ENCODE assay signal across 38 cellular contexts in genomic region chr20:62470459-62470858, GRCh38. TPM values are rescaled to one million over a fixed set of nuclear protein-coding genes. Genes with fewer than 3 reads are reported as not detected.
"Had no signal": no experiment of that assay in that cellular context is flagged by ENCODE, and none has a peak within 500 bp of the region (broad histone marks: within the 10 kb centered on the region; RNA-seq: fewer than 3 reads in every experiment).

No MANE protein-coding gene starts in this region.

- H3K36me3 ChIP-seq: breast epithelium, MG63, Peyer's patch had no signal

- H3K27ac ChIP-seq: body of pancreas, breast epithelium, Peyer's patch, VCaP had no signal

- H3K4me1 Mint-ChIP-seq: activated naive CD4-positive, alpha-beta T cell treated with anti-CD3 and anti-CD28 coated beads, Interleukin-2, amount 50 U/mL, for 24 hours; activated naive CD8-positive, alpha-beta T cell treated with anti-CD3 and anti-CD28 coated beads, Interleukin-2, amount 10 ng/mL, durations not matched to agents 7 days and 5 days; activated T-helper 17 cell treated with anti-CD3 and anti-CD28 coated beads, Interleukin-2, amount 50 U/mL, for 72 hours had no signal

- ATAC-seq: activated CD8-positive, alpha-beta T cell treated with anti-CD3 and anti-CD28 coated beads for 36 hours; activated T-cell treated with anti-CD3 and anti-CD28 coated beads, Interleukin-2, amount 50 U/mL, for 72 hours; activated T-helper 17 cell treated with anti-CD3 and anti-CD28 coated beads, Interleukin-2, amount 50 U/mL, for 72 hours; body of pancreas; Right ventricle myocardium inferior had no signal

- H3K9me3 Mint-ChIP-seq: activated CD8-positive, alpha-beta T cell treated with anti-CD3 and anti-CD28 coated beads for 36 hours; activated naive CD4-positive, alpha-beta T cell treated with anti-CD3 and anti-CD28 coated beads, Interleukin-2, amount 50 U/mL, for 24 hours; activated naive CD8-positive, alpha-beta T cell treated with anti-CD3 and anti-CD28 coated beads, Interleukin-2, amount 10 ng/mL, durations not matched to agents 7 days and 5 days; activated T-cell treated with anti-CD3 and anti-CD28 coated beads, Interleukin-2, amount 50 U/mL, for 72 hours; activated T-helper 17 cell treated with anti-CD3 and anti-CD28 coated beads, Interleukin-2, amount 50 U/mL, for 72 hours had no signal

- FAIRE-seq: astrocyte had no signal

- H3K36me3 Mint-ChIP-seq: activated naive CD4-positive, alpha-beta T cell treated with anti-CD3 and anti-CD28 coated beads, Interleukin-2, amount 50 U/mL, for 24 hours; activated naive CD8-positive, alpha-beta T cell treated with anti-CD3 and anti-CD28 coated beads, Interleukin-2, amount 10 ng/mL, durations not matched to agents 7 days and 5 days had no signal

- DNase-seq: activated CD4-positive, alpha-beta T cell treated with anti-CD3 and anti-CD28 coated beads for 1 hour; activated CD4-positive, alpha-beta T cell treated with anti-CD3 and anti-CD28 coated beads for 48 hours; activated CD4-positive, alpha-beta T cell treated with anti-CD3 and anti-CD28 coated beads, Interleukin-2, amount 50 U/mL, for 4 hours; activated CD4-positive, CD25-positive, alpha-beta regulatory T cell; activated CD8-positive, alpha-beta T cell treated with anti-CD3 and anti-CD28 coated beads for 36 hours; activated effector memory CD4-positive, alpha-beta T cell treated with anti-CD3 and anti-CD28 coated beads, Interleukin-2, amount 50 U/mL, for 16 hours; activated naive CD4-positive, alpha-beta T cell treated with Interleukin-2 at 50 U/mL for 16 hours; activated naive CD8-positive, alpha-beta T cell treated with anti-CD3 and anti-CD28 coated beads, Interleukin-2, amount 10 ng/mL, durations not matched to agents 7 days and 5 days; activated T-cell treated with anti-CD3 and anti-CD28 coated beads, Interleukin-2, amount 50 U/mL, for 1 hour; activated T-cell treated with anti-CD3 and anti-CD28 coated beads, Interleukin-2, amount 50 U/mL, for 72 hours; body of pancreas; Kasumi-1; KG1; MG63; MV-4-11; NCI-H1092; NCI-H1436 treated with DMSO at 0.1 percent for 48 hours; NCI-H187; NCI-H2029 treated with DMSO at 0.1 percent for 48 hours; NCI-H2107; NCI-H2171; NCI-H2227 treated with DMSO at 0.1 percent for 48 hours; NCI-H446 treated with DMSO at 0.1 percent for 48 hours; NCI-H524; Peyer's patch; RPMI8226; SW 1271; T-helper 1 cell; T-helper 2 cell; T-helper 9 cell had no signal

- H3K27ac Mint-ChIP-seq: activated CD8-positive, alpha-beta T cell treated with anti-CD3 and anti-CD28 coated beads for 36 hours; activated naive CD4-positive, alpha-beta T cell treated with anti-CD3 and anti-CD28 coated beads, Interleukin-2, amount 50 U/mL, for 24 hours; activated naive CD8-positive, alpha-beta T cell treated with anti-CD3 and anti-CD28 coated beads, Interleukin-2, amount 10 ng/mL, durations not matched to agents 7 days and 5 days; activated T-cell treated with anti-CD3 and anti-CD28 coated beads, Interleukin-2, amount 50 U/mL, for 72 hours; activated T-helper 17 cell treated with anti-CD3 and anti-CD28 coated beads, Interleukin-2, amount 50 U/mL, for 72 hours had no signal

- H3K4me3 Mint-ChIP-seq: activated CD8-positive, alpha-beta T cell treated with anti-CD3 and anti-CD28 coated beads for 36 hours; activated naive CD4-positive, alpha-beta T cell treated with anti-CD3 and anti-CD28 coated beads, Interleukin-2, amount 50 U/mL, for 24 hours; activated naive CD8-positive, alpha-beta T cell treated with anti-CD3 and anti-CD28 coated beads, Interleukin-2, amount 10 ng/mL, durations not matched to agents 7 days and 5 days; activated T-cell treated with anti-CD3 and anti-CD28 coated beads, Interleukin-2, amount 50 U/mL, for 72 hours; activated T-helper 17 cell treated with anti-CD3 and anti-CD28 coated beads, Interleukin-2, amount 50 U/mL, for 72 hours had no signal

- H3K9me3 ChIP-seq: body of pancreas, breast epithelium, MG63, Peyer's patch had no signal

- H3K4me3 ChIP-seq: body of pancreas, breast epithelium, MG63, Peyer's patch had no signal

RNA-seq across cellular contexts. Expression of gene GATA5, which starts 5.3 kb away (rescaled TPM):
- total RNA-seq: activated CD8-positive, alpha-beta memory T cell treated with anti-CD3 and anti-CD28 coated beads for 36 hours; activated CD8-positive, alpha-beta T cell treated with anti-CD3 and anti-CD28 coated beads for 36 hours; activated naive CD8-positive, alpha-beta T cell treated with anti-CD3 and anti-CD28 coated beads, Interleukin-2, amount 10 ng/mL, durations not matched to agents 7 days and 5 days; activated T-cell treated with anti-CD3 and anti-CD28 coated beads, Interleukin-2, amount 50 U/mL, for 72 hours; activated T-helper 17 cell treated with anti-CD3 and anti-CD28 coated beads, Interleukin-2, amount 50 U/mL, for 72 hours; astrocyte; body of pancreas had no signal

RNA-seq across cellular contexts. Expression of gene RBBP8NL, which starts 43.1 kb away (rescaled TPM):
- total RNA-seq: activated CD8-positive, alpha-beta memory T cell treated with anti-CD3 and anti-CD28 coated beads for 36 hours; activated CD8-positive, alpha-beta T cell treated with anti-CD3 and anti-CD28 coated beads for 36 hours; activated naive CD8-positive, alpha-beta T cell treated with anti-CD3 and anti-CD28 coated beads, Interleukin-2, amount 10 ng/mL, durations not matched to agents 7 days and 5 days; activated T-cell treated with anti-CD3 and anti-CD28 coated beads, Interleukin-2, amount 50 U/mL, for 72 hours; activated T-helper 17 cell treated with anti-CD3 and anti-CD28 coated beads, Interleukin-2, amount 50 U/mL, for 72 hours; cardiac septum; Right ventricle myocardium inferior had no signal
